Comparison of ENCODE assay signal across 8 cellular contexts in the genomic region with DNA sequence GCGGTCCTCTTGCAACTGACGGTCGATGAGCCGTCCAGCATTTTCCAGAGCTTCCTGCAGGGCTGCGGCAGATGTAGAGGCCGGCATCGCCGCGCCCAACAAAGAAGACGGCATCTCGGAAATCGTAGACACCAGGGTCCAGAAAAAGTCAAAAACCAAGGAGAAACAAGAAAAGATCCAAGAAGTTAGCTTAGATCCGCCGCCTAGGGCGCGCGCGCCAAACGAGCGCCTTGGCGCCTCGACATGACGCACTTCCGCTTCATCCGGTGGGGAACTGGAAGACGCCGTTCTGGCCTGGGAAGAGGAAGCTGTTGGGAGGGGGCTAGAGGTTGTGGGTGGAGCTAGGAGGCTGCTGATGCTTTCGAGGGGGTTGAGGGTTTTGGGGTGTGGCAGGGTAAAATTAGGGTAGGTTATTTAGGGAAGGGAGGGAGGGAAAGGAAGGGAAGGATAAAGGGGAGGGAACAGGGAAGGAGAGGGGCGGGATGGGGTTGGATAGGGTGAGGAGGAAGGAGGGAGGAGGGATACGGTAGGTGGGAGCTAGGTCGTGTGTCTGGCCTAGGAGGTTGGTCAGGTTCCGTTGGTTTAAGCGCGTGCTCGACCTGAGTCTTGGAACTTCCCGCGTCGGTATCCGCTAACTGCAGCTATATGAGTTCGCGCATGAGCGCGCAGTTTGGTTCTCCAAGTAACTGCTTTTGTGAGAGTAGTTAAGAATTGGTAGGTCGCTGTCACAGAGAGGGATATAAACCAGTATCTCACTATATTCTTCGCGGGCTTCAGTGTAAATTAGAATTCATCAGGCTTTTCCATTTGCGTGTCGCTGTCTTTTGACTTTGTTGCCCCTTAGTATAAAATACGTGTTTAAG. TPM values are rescaled to one million over a fixed set of nuclear protein-coding genes. Genes with fewer than 3 reads are reported as not detected.
DNase-seq lines count a peak whose midpoint lies in the region; ATAC-seq and TF ChIP-seq lines count a peak whose summit lies in the region.

A gene (minus strand): TSS at position 243 of the 863 bp plus-strand sequence. CDS start 129 bp downstream, at position 114.

- intact Hi-C loops in cardiac septum (cut with DNase I): loop anchor here (1.0 to 10.0 kb wide), 3 partner anchors 8 to 496 kb away; a partner anchor contains a TSS

- H3K36me3 ChIP-seq in adipocyte (ENCODE audit: control insufficient read depth, insufficient read depth, low read length, severe bottlenecking): no peaks in the 10 kb centered on the region

- DNase-seq in NCI-H1436 (lab: John Stamatoyannopoulos, UW) (peak; percentile 89), T follicular helper cell (ENCODE audit: low read depth) (peak; percentile 85), adipocyte (ENCODE audit: low read depth) (peak; percentile 98), cardiac septum (ENCODE audit: low spot score) (peak; percentile 97), pons (ENCODE audit: low spot score) (peak; percentile 97), type B pancreatic cell (ENCODE audit: extremely low spot score, unreplicated experiment) (peak; percentile 87)

- TF ChIP-seq CTCF in GM12875 (IDR thresholded peaks at IDR 0.05; ENCODE audit: borderline replicate concordance, insufficient read depth, low read depth, low read length) (no peak), type B pancreatic cell (conservative IDR thresholded peaks at IDR 0.05) (no peak)

- no peaks in the 10 kb centered on the region for H3K27me3 ChIP-seq in adipocyte (replicated peaks; ENCODE audit: control insufficient read depth, insufficient read depth, low read length)

- H3K4me1 ChIP-seq in adipocyte (ENCODE audit: control insufficient read depth, insufficient read depth, low read length): peaks cover 23% of the 10 kb centered on the region

- H3K9me3 Mint-ChIP-seq in type B pancreatic cell: no peaks in the 10 kb centered on the region

- H3K9me3 ChIP-seq in adipocyte (ENCODE audit: control insufficient read depth, low read length): no peaks in the 10 kb centered on the region

- H3K4me1 Mint-ChIP-seq in type B pancreatic cell (ENCODE audit: unreplicated experiment): peaks cover 9% of the 10 kb centered on the region

- H3K27ac Mint-ChIP-seq in type B pancreatic cell: peak within 1 kb of the TSS; percentile 96

- peak within 1 kb of the TSS; percentile 98 for H3K4me3 Mint-ChIP-seq in type B pancreatic cell

- peak; percentile 98 for ATAC-seq in HG02798 (IDR thresholded peaks at IDR 0.05; ENCODE audit: poor library complexity, unreplicated experiment)

- H3K36me3 Mint-ChIP-seq in type B pancreatic cell: no peaks in the 10 kb centered on the region

- H3K4me3 ChIP-seq in GM12875 (ENCODE audit: low read depth, low read length): peak within 1 kb of the TSS; percentile 66
- H3K4me3 ChIP-seq in adipocyte (ENCODE audit: low read length): peak within 1 kb of the TSS; percentile 95

- H3K27me3 Mint-ChIP-seq in type B pancreatic cell: no peaks in the 10 kb centered on the region

- peak within 1 kb of the TSS; percentile 95 for H3K9ac ChIP-seq in adipocyte (ENCODE audit: low read length)

RNA-seq across cellular contexts. Expression of the gene that starts here (rescaled TPM):
- total RNA-seq in cardiac septum: 11.5 TPM
- 31.4 and 46.1 TPM in 2 replicates for total RNA-seq in type B pancreatic cell (ENCODE audit: low replicate concordance)

Comparison
In these comparisons a context has a peak if more than half of its experiments do, and no peak if none do; other contexts are left out.
1. Peak in every context shown above with its lines: DNase-seq, ATAC-seq and H3K4me3 ChIP-seq.